In the genomic region with DNA sequence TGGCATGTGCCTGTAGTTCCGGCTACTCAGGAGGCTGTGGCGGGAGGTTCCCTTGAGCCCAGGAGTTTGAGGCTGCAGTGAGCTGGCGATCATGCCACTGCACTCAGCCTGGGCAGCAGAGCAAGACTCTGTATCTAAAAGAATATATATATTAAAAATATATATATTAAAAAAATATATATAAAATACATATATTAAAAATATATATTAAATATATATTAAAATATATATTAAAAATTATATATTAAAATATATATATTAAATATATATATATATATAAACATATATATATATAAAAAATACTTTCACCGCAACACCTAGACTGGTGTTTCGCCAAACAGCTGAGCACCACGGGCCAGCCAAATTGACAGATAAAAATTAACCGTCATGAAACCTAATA, we compare ENCODE assay signal across 28 cellular contexts. TPM values are rescaled to one million over a fixed set of nuclear protein-coding genes. Genes with fewer than 3 reads are reported as not detected.
"Had no signal": no experiment of that assay in that cellular context is flagged by ENCODE, and none has a peak within 500 bp of the region (broad histone marks: within the 10 kb centered on the region; RNA-seq: fewer than 3 reads in every experiment).

No MANE protein-coding gene starts in this region.

- H3K4me1 ChIP-seq: colonic mucosa, transverse colon, upper lobe of right lung, uterus had no signal

- H3K9me3 Mint-ChIP-seq: nephron progenitor cell; stimulated activated naive B cell treated with anti-CD40 and anti-IgM and Interleukin-4, amounts not matched to agents 10 μg/mL and 1 μg/mL and 100 μg/mL, for 72 hours; stimulated activated naive CD8-positive, alpha-beta T cell treated with anti-CD3 and anti-CD28 coated beads, Interleukin-15, Interleukin-2, amounts not matched to agents 100 ng/mL and 50 ng/mL, for 24 hours had no signal

- H3K36me3 ChIP-seq: uterus had no signal

- H3K27ac ChIP-seq: colonic mucosa, left lung, psoas muscle, skin epidermis, suprapubic skin, transverse colon, upper lobe of right lung, uterus had no signal

- H3K4me3 Mint-ChIP-seq: mesothelial cell of epicardium; nephron progenitor cell; stimulated activated naive B cell treated with anti-CD40 and anti-IgM and Interleukin-4, amounts not matched to agents 10 μg/mL and 1 μg/mL and 100 μg/mL, for 72 hours; stimulated activated naive CD8-positive, alpha-beta T cell treated with anti-CD3 and anti-CD28 coated beads, Interleukin-15, Interleukin-2, amounts not matched to agents 100 ng/mL and 50 ng/mL, for 24 hours had no signal

- H3K9me3 ChIP-seq: colonic mucosa, gastrocnemius medialis, left lung, mucosa of descending colon, psoas muscle, spleen, suprapubic skin, transverse colon, upper lobe of right lung, uterus had no signal

- ATAC-seq: gastrocnemius medialis; left lung; mucosa of descending colon; psoas muscle; right cardiac atrium; stimulated activated naive B cell treated with anti-CD40 and anti-IgM and Interleukin-4, amounts not matched to agents 10 μg/mL and 1 μg/mL and 100 μg/mL, for 72 hours had no signal

- H3K27ac Mint-ChIP-seq: mesothelial cell of epicardium; nephron progenitor cell; stimulated activated naive B cell treated with anti-CD40 and anti-IgM and Interleukin-4, amounts not matched to agents 10 μg/mL and 1 μg/mL and 100 μg/mL, for 72 hours; stimulated activated naive CD8-positive, alpha-beta T cell treated with anti-CD3 and anti-CD28 coated beads, Interleukin-15, Interleukin-2, amounts not matched to agents 100 ng/mL and 50 ng/mL, for 24 hours had no signal

- H3K4me3 ChIP-seq: colonic mucosa, gastrocnemius medialis, left lung, mucosa of descending colon, psoas muscle, skin epidermis, spleen, suprapubic skin, transverse colon, upper lobe of right lung, uterus had no signal

- H3K27me3 Mint-ChIP-seq: naive B cell; stimulated activated naive B cell treated with anti-CD40 and anti-IgM and Interleukin-4, amounts not matched to agents 10 μg/mL and 1 μg/mL and 100 μg/mL, for 72 hours; stimulated activated naive CD8-positive, alpha-beta T cell treated with anti-CD3 and anti-CD28 coated beads, Interleukin-15, Interleukin-2, amounts not matched to agents 100 ng/mL and 50 ng/mL, for 24 hours had no signal

- DNase-seq: colonic mucosa; dermis blood vessel endothelial cell; effector memory CD4-positive, alpha-beta T cell; gastrocnemius medialis; kidney; left lung; mesenchymal stem cell; mucosa of descending colon; naive B cell; nephron progenitor cell; nucleus accumbens; right cardiac atrium; spleen; stimulated activated CD4-positive, alpha-beta T cell treated with anti-CD3 and anti-CD28 coated beads, Interleukin-2, amount 100 ng/mL, for 48 hours; stimulated activated naive B cell treated with anti-CD40 and anti-IgM and Interleukin-4, amounts not matched to agents 10 μg/mL and 1 μg/mL and 100 μg/mL, for 72 hours; transverse colon; upper lobe of right lung; uterus had no signal

- H3K27me3 ChIP-seq: colonic mucosa, gastrocnemius medialis, left lung, spleen, suprapubic skin, transverse colon, upper lobe of right lung, uterus had no signal

- H3K4me1 Mint-ChIP-seq: mesothelial cell of epicardium, nephron progenitor cell had no signal

RNA-seq across cellular contexts. Expression of gene PKDREJ, which starts 13.4 kb away (rescaled TPM):
- total RNA-seq: dermis blood vessel endothelial cell, fibroblast of villous mesenchyme, gastrocnemius medialis, glomerular endothelial cell, lung microvascular endothelial cell, osteocyte, psoas muscle, renal cortical epithelial cell, upper lobe of right lung had no signal
